In the genomic region with DNA sequence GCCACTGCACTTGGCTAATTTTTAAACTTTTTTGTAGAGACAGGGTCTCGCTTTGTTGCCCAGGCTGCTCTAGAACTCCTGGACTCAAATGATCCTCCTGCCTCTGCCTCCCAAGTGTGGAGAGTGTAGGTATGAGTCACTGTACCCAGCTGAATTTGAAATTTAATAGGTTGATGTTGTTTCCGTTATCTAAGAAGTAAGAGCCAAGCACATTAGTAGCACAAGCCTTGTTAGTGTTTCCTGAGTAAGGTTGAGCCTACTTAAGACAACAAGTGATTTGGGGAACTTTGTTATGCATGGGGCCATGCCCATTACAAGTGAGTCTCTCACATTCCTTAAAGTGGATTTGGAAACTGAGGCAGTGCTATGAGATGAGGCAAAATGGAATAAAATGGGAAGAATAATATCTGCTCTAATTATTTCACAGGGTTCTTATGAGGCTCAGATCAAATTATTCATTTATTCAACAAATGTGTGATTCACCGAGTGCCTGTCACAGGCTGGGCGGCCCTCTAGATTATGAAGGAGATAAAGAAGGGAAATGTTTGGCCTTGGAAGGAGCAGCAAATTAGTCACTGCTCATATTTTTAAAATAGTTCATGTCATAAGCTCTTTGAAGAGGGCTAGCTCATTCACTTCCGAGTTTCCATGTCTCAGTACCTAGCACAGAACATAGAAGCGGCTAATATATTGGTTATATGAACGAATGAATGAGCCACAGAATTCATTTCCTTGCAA, we compare ENCODE assay signal across 11 cellular contexts.
DNase-seq lines count a peak whose midpoint lies in the region; ATAC-seq, FAIRE-seq and TF ChIP-seq lines count a peak whose summit lies in the region.
"Had no signal": no experiment of that assay in that cellular context is flagged by ENCODE, and none has a peak within 500 bp of the region (broad histone marks: within the 10 kb centered on the region; RNA-seq: fewer than 3 reads in every experiment).

No MANE protein-coding gene starts in this region.

- H3K27ac ChIP-seq in foreskin keratinocyte: no peak overlapping the region
- H3K27ac ChIP-seq in upper lobe of left lung: peak overlapping the region; percentile 9 to 59 (median 58)
- no peak overlapping the region for H3K27ac ChIP-seq in small intestine (ENCODE audit: low read depth in 1 of 2, low read length in 1 of 2)
- no peak overlapping the region for H3K27ac ChIP-seq in hepatocyte

- peaks cover 2% of the 10 kb centered on the region for H3K36me3 Mint-ChIP-seq in activated naive CD4-positive, alpha-beta T cell treated with anti-CD3 and anti-CD28 coated beads, Interleukin-2, amount 50 U/mL, for 24 hours
- no peaks in the 10 kb centered on the region for H3K36me3 Mint-ChIP-seq in activated naive CD4-positive, alpha-beta T cell treated with anti-CD3 and anti-CD28 coated beads, Interleukin-2, amount 10 ng/mL, durations not matched to agents 7 days and 5 days
- no peaks in the 10 kb centered on the region for H3K36me3 Mint-ChIP-seq in activated CD4-positive, alpha-beta memory T cell treated with anti-CD3 and anti-CD28 coated beads for 36 hours

- no peaks in the 10 kb centered on the region for H3K79me2 ChIP-seq in hepatocyte

- CTCF ChIA-PET in activated naive CD4-positive, alpha-beta T cell treated with anti-CD3 and anti-CD28 coated beads, Interleukin-2, amount 10 ng/mL, durations not matched to agents 7 days and 5 days (lab: Charles Lee): interaction anchor here (1.5 to 2.0 kb wide), 2 partner anchors 19 to 220 kb away, joined by 5 to 7 read pairs; no protein-coding TSS in a partner anchor
- CTCF ChIA-PET in activated CD4-positive, alpha-beta memory T cell treated with anti-CD3 and anti-CD28 coated beads for 36 hours (lab: Charles Lee): interaction anchor here (0.9 to 2.1 kb wide), 2 partner anchors 220 kb away, joined by 4 to 9 read pairs; no protein-coding TSS in a partner anchor

- FAIRE-seq in small intestine (lab: Jason Lieb, UNC): no peak
- FAIRE-seq: pancreas had no signal

- TF ChIP-seq EP300 in upper lobe of left lung (IDR thresholded peaks at IDR 0.05): peak in 1 of 4 donors; percentile 16

- no peak overlapping the region for H3K4me2 ChIP-seq in hepatocyte

- no peak for DNase-seq in activated naive CD4-positive, alpha-beta T cell treated with anti-CD3 and anti-CD28 coated beads, Interleukin-2, amount 10 ng/mL, durations not matched to agents 7 days and 5 days
- DNase-seq in activated CD4-positive, alpha-beta memory T cell treated with anti-CD3 and anti-CD28 coated beads for 36 hours: peak; percentile 22
- DNase-seq in foreskin keratinocyte (peak in 1 of 2 donors; percentile 15), upper lobe of left lung (no peak), small intestine (no peak), hepatocyte (ENCODE audit: low spot score) (no peak), NCI-H446 treated with DMSO at 0.1 percent for 48 hours (lab: John Stamatoyannopoulos, UW) (no peak)
- DNase-seq: NCI-H1092, pancreas had no signal

- H3K4me1 ChIP-seq in foreskin keratinocyte (no peaks in the 10 kb centered on the region), upper lobe of left lung (peaks cover 0 to 12% (median 3%) of the 10 kb centered on the region in 4 donors), small intestine (ENCODE audit: control insufficient read depth in 2 of 2, insufficient read depth in 1 of 2, low read depth in 1 of 2, low read length in 1 of 2) (no peaks in the 10 kb centered on the region), hepatocyte (ENCODE audit: insufficient read depth) (no peaks in the 10 kb centered on the region)
- H3K4me1 ChIP-seq: pancreas had no signal

- peak overlapping the region; percentile 70 for H3K27ac Mint-ChIP-seq in activated naive CD4-positive, alpha-beta T cell treated with anti-CD3 and anti-CD28 coated beads, Interleukin-2, amount 50 U/mL, for 24 hours
- H3K27ac Mint-ChIP-seq in activated naive CD4-positive, alpha-beta T cell treated with anti-CD3 and anti-CD28 coated beads, Interleukin-2, amount 10 ng/mL, durations not matched to agents 7 days and 5 days: no peak overlapping the region
- no peak overlapping the region for H3K27ac Mint-ChIP-seq in activated CD4-positive, alpha-beta memory T cell treated with anti-CD3 and anti-CD28 coated beads for 36 hours

- H3K27me3 Mint-ChIP-seq in activated naive CD4-positive, alpha-beta T cell treated with anti-CD3 and anti-CD28 coated beads, Interleukin-2, amount 50 U/mL, for 24 hours: no peaks in the 10 kb centered on the region
- no peaks in the 10 kb centered on the region for H3K27me3 Mint-ChIP-seq in activated naive CD4-positive, alpha-beta T cell treated with anti-CD3 and anti-CD28 coated beads, Interleukin-2, amount 10 ng/mL, durations not matched to agents 7 days and 5 days
- no peaks in the 10 kb centered on the region for H3K27me3 Mint-ChIP-seq in activated CD4-positive, alpha-beta memory T cell treated with anti-CD3 and anti-CD28 coated beads for 36 hours

- H3K9me2 ChIP-seq in hepatocyte (replicated peaks; ENCODE audit: insufficient read depth): no peaks in the 10 kb centered on the region

- no peaks in the 10 kb centered on the region for H3K9me3 Mint-ChIP-seq in activated naive CD4-positive, alpha-beta T cell treated with anti-CD3 and anti-CD28 coated beads, Interleukin-2, amount 50 U/mL, for 24 hours
- H3K9me3 Mint-ChIP-seq in activated naive CD4-positive, alpha-beta T cell treated with anti-CD3 and anti-CD28 coated beads, Interleukin-2, amount 10 ng/mL, durations not matched to agents 7 days and 5 days: no peaks in the 10 kb centered on the region
- no peaks in the 10 kb centered on the region for H3K9me3 Mint-ChIP-seq in activated CD4-positive, alpha-beta memory T cell treated with anti-CD3 and anti-CD28 coated beads for 36 hours
- H3K9me3 Mint-ChIP-seq: activated naive CD4-positive, alpha-beta T cell treated with anti-CD3 and anti-CD28 coated beads, Interleukin-2, amount 50 U/mL, for 72 hours had no signal

- no peaks in the 10 kb centered on the region for H4K20me1 ChIP-seq in hepatocyte (ENCODE audit: insufficient read depth, poor library complexity, severe bottlenecking)

- no peaks in the 10 kb centered on the region for H3K9me3 ChIP-seq in upper lobe of left lung
- no peaks in the 10 kb centered on the region for H3K9me3 ChIP-seq in small intestine (ENCODE audit: control insufficient read depth, low read depth)
- H3K9me3 ChIP-seq in hepatocyte (ENCODE audit: low read depth): no peaks in the 10 kb centered on the region
- H3K9me3 ChIP-seq: pancreas had no signal

- ATAC-seq in foreskin keratinocyte (peak; percentile 54), upper lobe of left lung (ENCODE audit: low FRiP score in 2 of 2) (peak; percentile 31 to 82)

- H3K4me3 ChIP-seq in upper lobe of left lung (no peak overlapping the region), small intestine (ENCODE audit: low read depth in 1 of 2, low read length in 2 of 2) (no peak overlapping the region), hepatocyte (no peak overlapping the region)
- H3K4me3 ChIP-seq: pancreas had no signal

- POLR2A ChIA-PET in activated CD4-positive, alpha-beta memory T cell treated with anti-CD3 and anti-CD28 coated beads for 36 hours (lab: Charles Lee): interaction anchor here (1.0 kb wide), 1 partner anchor 59 kb away, joined by 3 read pairs; no protein-coding TSS in a partner anchor

- H3K36me3 ChIP-seq in upper lobe of left lung: no peaks in the 10 kb centered on the region
- no peaks in the 10 kb centered on the region for H3K36me3 ChIP-seq in small intestine (ENCODE audit: control insufficient read depth in 2 of 2, insufficient read depth in 2 of 2, low read length in 2 of 2)
- H3K36me3 ChIP-seq in hepatocyte (replicated peaks; ENCODE audit: insufficient read depth, low read depth): no peaks in the 10 kb centered on the region
- H3K36me3 ChIP-seq: pancreas had no signal

- WGBS in upper lobe of left lung, 2 donors: 71 to 73% methylated on average over 7 of the region's 7 CpGs
- WGBS in small intestine, 3 donors: 84 to 95% (median 92%) methylated on average over 7 of the region's 7 CpGs
- WGBS in hepatocyte (ENCODE audit: low lambda C conversion rate, missing lambda C conversion rate): 90% methylated on average over 7 of the region's 7 CpGs

- H3K27me3 ChIP-seq in foreskin keratinocyte: no peaks in the 10 kb centered on the region
- no peaks in the 10 kb centered on the region for H3K27me3 ChIP-seq in upper lobe of left lung
- no peaks in the 10 kb centered on the region for H3K27me3 ChIP-seq in small intestine (ENCODE audit: control insufficient read depth in 2 of 2, insufficient read depth in 2 of 2, low read length in 2 of 2)
- no peaks in the 10 kb centered on the region for H3K27me3 ChIP-seq in hepatocyte
- H3K27me3 ChIP-seq: pancreas had no signal

- TF ChIP-seq CTCF in foreskin keratinocyte (conservative IDR thresholded peaks at IDR 0.05) (no peak), upper lobe of left lung (IDR thresholded peaks at IDR 0.05) (no peak), hepatocyte (IDR thresholded peaks at IDR 0.05; ENCODE audit: poor library complexity) (no peak)

- H2AFZ ChIP-seq in hepatocyte: no peak overlapping the region

- H3K4me3 Mint-ChIP-seq in activated naive CD4-positive, alpha-beta T cell treated with anti-CD3 and anti-CD28 coated beads, Interleukin-2, amount 50 U/mL, for 24 hours: peak overlapping the region; percentile 24
- H3K4me3 Mint-ChIP-seq in activated naive CD4-positive, alpha-beta T cell treated with anti-CD3 and anti-CD28 coated beads, Interleukin-2, amount 10 ng/mL, durations not matched to agents 7 days and 5 days: no peak overlapping the region
- no peak overlapping the region for H3K4me3 Mint-ChIP-seq in activated CD4-positive, alpha-beta memory T cell treated with anti-CD3 and anti-CD28 coated beads for 36 hours

- H3K4me1 Mint-ChIP-seq in activated naive CD4-positive, alpha-beta T cell treated with anti-CD3 and anti-CD28 coated beads, Interleukin-2, amount 50 U/mL, for 24 hours: peaks cover 60% of the 10 kb centered on the region
- H3K4me1 Mint-ChIP-seq in activated naive CD4-positive, alpha-beta T cell treated with anti-CD3 and anti-CD28 coated beads, Interleukin-2, amount 10 ng/mL, durations not matched to agents 7 days and 5 days: peaks cover 56% of the 10 kb centered on the region
- peaks cover 58% of the 10 kb centered on the region for H3K4me1 Mint-ChIP-seq in activated CD4-positive, alpha-beta memory T cell treated with anti-CD3 and anti-CD28 coated beads for 36 hours (ENCODE audit: low read depth)

- no peak for TF ChIP-seq POLR2A in upper lobe of left lung (IDR thresholded peaks at IDR 0.05)

- intact Hi-C loops in activated CD4-positive, alpha-beta memory T cell treated with anti-CD3 and anti-CD28 coated beads for 36 hours (cut with micrococcal nuclease): loop anchor here (1.0 to 5.0 kb wide), 3 partner anchors 127 to 219 kb away; no protein-coding TSS in a partner anchor

Comparison
In these comparisons a context has a peak if more than half of its experiments do, and no peak if none do; other contexts are left out.
1. H3K27ac ChIP-seq: peak in upper lobe of left lung (4 of 4); none in foreskin keratinocyte (single experiment), small intestine (0 of 2) and hepatocyte (single experiment).